In genomic region chr12:50985322-50985721, GRCh38 we compare ENCODE assay signal across 9 cellular contexts. TPM values are rescaled to one million over a fixed set of nuclear protein-coding genes. Genes with fewer than 3 reads are reported as not detected.
DNase-seq lines count a peak whose midpoint lies in the region; ATAC-seq and TF ChIP-seq lines count a peak whose summit lies in the region.
"Had no signal": no experiment of that assay in that cellular context is flagged by ENCODE, and none has a peak within 500 bp of the region (broad histone marks: within the 10 kb centered on the region; RNA-seq: fewer than 3 reads in every experiment).

No MANE protein-coding gene starts in this region.

- intact Hi-C loops in stomach (cut with DNase I; ENCODE audit: low total_unique reads), result loop anchor here (5.0 kb wide), 1 partner anchor 158 kb away; no protein-coding TSS in a partner anchor

- peaks cover 6 to 43% (median 33%) of the 10 kb centered on the region in 4 donors for H3K36me3 ChIP-seq in stomach

- peak; percentile 83 for DNase-seq in LHCN-M2 (ENCODE audit: low read depth)
- DNase-seq in cardiac fibroblast (ENCODE audit: low read depth in 2 of 2), result peak; percentile 79 to 92
- DNase-seq in left lobe of liver (ENCODE audit: low spot score), result no peak
- DNase-seq in stomach, result no peak
- no peak for DNase-seq in RWPE1 (ENCODE audit: low spot score)
- no peak for DNase-seq in cortex of kidney (lab: John Stamatoyannopoulos, UW)

- CTCF ChIA-PET in RWPE1 (lab: Yijun Ruan, JAX), result interaction anchor here (0.7 kb wide), 1 partner anchor 169 kb away, joined by 3 read pairs; no protein-coding TSS in a partner anchor

- ATAC-seq in left lobe of liver (peak; percentile 67), HG03378 (IDR thresholded peaks at IDR 0.05; ENCODE audit: unreplicated experiment) (no peak), GM21717 (IDR thresholded peaks at IDR 0.05; ENCODE audit: unreplicated experiment) (no peak)
- ATAC-seq: body of pancreas had no signal

- no peak for TF ChIP-seq POLR2A in stomach (IDR thresholded peaks at IDR 0.05)

- POLR2A ChIA-PET in RWPE1 (lab: Yijun Ruan, JAX; ENCODE audit: low non-redundant PET), result no interaction called here

- no peaks in the 10 kb centered on the region for H3K9me3 ChIP-seq in stomach
- H3K9me3 ChIP-seq: body of pancreas had no signal

- no peak for TF ChIP-seq EP300 in stomach (IDR thresholded peaks at IDR 0.05)

- H3K4me3 ChIP-seq in cardiac fibroblast (replicated peaks in 1 of 2; ENCODE audit: low read depth in 2 of 2, low read length in 2 of 2) (no peak overlapping the region), stomach (no peak overlapping the region)
- H3K4me3 ChIP-seq: body of pancreas had no signal

- TF ChIP-seq CTCF in cardiac fibroblast (IDR thresholded peaks at IDR 0.05; ENCODE audit: low read depth, low read length) (no peak), stomach (IDR thresholded peaks at IDR 0.05) (no peak), RWPE1 (conservative IDR thresholded peaks at IDR 0.05; ENCODE audit: low read depth) (no peak)

- H3K27ac ChIP-seq in stomach, result peak overlapping the region in 4 of 5 donors; percentile 31 to 76 (median 68)
- no peak overlapping the region for H3K27ac ChIP-seq in RWPE1

- peaks cover 7 to 35% (median 24%) of the 10 kb centered on the region in 4 donors for H3K4me1 ChIP-seq in stomach

- H3K27me3 ChIP-seq in stomach, result no peaks in the 10 kb centered on the region
- H3K27me3 ChIP-seq: body of pancreas had no signal

RNA-seq across cellular contexts. Expression of gene HIGD1C, which starts 33.0 kb away (rescaled TPM):
- total RNA-seq in LHCN-M2 (2014; rRNA removed) (not detected in 2 replicates), left lobe of liver (not detected), stomach (not detected)
- polyA plus RNA-seq in LHCN-M2 (2012), result not detected
- not detected for polyA plus RNA-seq in stomach
- total RNA-seq: body of pancreas had no signal

RNA-seq across cellular contexts. Expression of gene SLC11A2, which starts 40.9 kb away (rescaled TPM):
- total RNA-seq in LHCN-M2 (2014; rRNA removed) (29.2 and 36.7 TPM in 2 replicates), left lobe of liver (31.2 TPM), stomach (100 to 1,000 TPM in 2 of 5 donors, 10 to 100 TPM in 3; 29.0 to 348 (median 94.2) TPM)
- 15.8 TPM for polyA plus RNA-seq in LHCN-M2 (2012)
- 10 to 100 TPM in 2 of 3 donors, 1 to 10 TPM in 1; 5.0 to 15.9 (median 10.3) TPM for polyA plus RNA-seq in stomach

Comparison
In these comparisons a context has a peak if more than half of its experiments do, and no peak if none do; other contexts are left out.
1. DNase-seq: peak in LHCN-M2 (single experiment) and cardiac fibroblast (2 of 2); none in left lobe of liver (single experiment), stomach (single experiment), RWPE1 (single experiment) and cortex of kidney (single experiment).